16 cellular contexts compared by ENCODE assay signal in genomic region chr5:55446690-55447351, GRCh38.
"Had no signal": no experiment of that assay in that cellular context is flagged by ENCODE, and none has a peak within 500 bp of the region (broad histone marks: within the 10 kb centered on the region; RNA-seq: fewer than 3 reads in every experiment).

No MANE protein-coding gene starts in this region.

- H3K27me3 ChIP-seq: left lung, suprapubic skin had no signal

- H3K36me3 ChIP-seq: left lung, suprapubic skin had no signal

- ATAC-seq: activated T-helper 17 cell treated with anti-CD3 and anti-CD28 coated beads, Interleukin-2, amount 50 U/mL, for 72 hours; effector memory CD8-positive, alpha-beta T cell; left lung; T-helper 17 cell had no signal

- H3K9me3 ChIP-seq: left lung, suprapubic skin had no signal

- H3K27me3 Mint-ChIP-seq: activated CD4-positive, alpha-beta T cell treated with anti-CD3 and anti-CD28 coated beads, Interleukin-2, amount 10 ng/mL, durations not matched to agents 7 days and 5 days; activated naive CD4-positive, alpha-beta T cell treated with anti-CD3 and anti-CD28 coated beads, Interleukin-2, amount 10 ng/mL, durations not matched to agents 7 days and 5 days; activated T-helper 17 cell treated with anti-CD3 and anti-CD28 coated beads, Interleukin-2, amount 50 U/mL, for 72 hours; effector memory CD8-positive, alpha-beta T cell; T-helper 17 cell had no signal

- DNase-seq: activated CD4-positive, alpha-beta T cell treated with anti-CD3 and anti-CD28 coated beads, Interleukin-2, amount 10 ng/mL, durations not matched to agents 7 days and 5 days; activated CD4-positive, CD25-positive, alpha-beta regulatory T cell; activated CD8-positive, alpha-beta memory T cell treated with anti-CD3 and anti-CD28 coated beads for 24 hours; activated naive CD4-positive, alpha-beta T cell treated with anti-CD3 and anti-CD28 coated beads, Interleukin-2, amount 10 ng/mL, durations not matched to agents 7 days and 5 days; activated T-cell treated with anti-CD3 and anti-CD28 coated beads for 4 hours; central memory CD4-positive, alpha-beta T cell; effector memory CD8-positive, alpha-beta T cell; glutamatergic neuron; islet precursor cell; left lung; mesenchymal stem cell; stimulated activated naive CD4-positive, alpha-beta T cell; T-helper 17 cell had no signal

- H3K9me3 Mint-ChIP-seq: activated CD4-positive, alpha-beta T cell treated with anti-CD3 and anti-CD28 coated beads, Interleukin-2, amount 10 ng/mL, durations not matched to agents 7 days and 5 days; activated naive CD4-positive, alpha-beta T cell treated with anti-CD3 and anti-CD28 coated beads, Interleukin-2, amount 10 ng/mL, durations not matched to agents 7 days and 5 days; activated T-helper 17 cell treated with anti-CD3 and anti-CD28 coated beads, Interleukin-2, amount 50 U/mL, for 72 hours; dendritic cell treated with granulocyte-macrophage colony-stimulating factor and Interleukin-4, amounts not matched to agents 40 ng/mL and 50 ng/mL, for 4 days; effector memory CD8-positive, alpha-beta T cell had no signal

- H3K4me3 Mint-ChIP-seq: activated CD4-positive, alpha-beta T cell treated with anti-CD3 and anti-CD28 coated beads, Interleukin-2, amount 10 ng/mL, durations not matched to agents 7 days and 5 days; activated naive CD4-positive, alpha-beta T cell treated with anti-CD3 and anti-CD28 coated beads, Interleukin-2, amount 10 ng/mL, durations not matched to agents 7 days and 5 days; activated T-helper 17 cell treated with anti-CD3 and anti-CD28 coated beads, Interleukin-2, amount 50 U/mL, for 72 hours; dendritic cell treated with granulocyte-macrophage colony-stimulating factor and Interleukin-4, amounts not matched to agents 40 ng/mL and 50 ng/mL, for 4 days; effector memory CD8-positive, alpha-beta T cell; T-helper 17 cell had no signal

- H3K4me3 ChIP-seq: left lung, suprapubic skin had no signal

- H3K27ac ChIP-seq: left lung, suprapubic skin had no signal

- H3K4me1 ChIP-seq: left lung had no signal

- H3K27ac Mint-ChIP-seq: activated CD4-positive, alpha-beta T cell treated with anti-CD3 and anti-CD28 coated beads, Interleukin-2, amount 10 ng/mL, durations not matched to agents 7 days and 5 days; activated T-helper 17 cell treated with anti-CD3 and anti-CD28 coated beads, Interleukin-2, amount 50 U/mL, for 72 hours; dendritic cell treated with granulocyte-macrophage colony-stimulating factor and Interleukin-4, amounts not matched to agents 40 ng/mL and 50 ng/mL, for 4 days; effector memory CD8-positive, alpha-beta T cell; T-helper 17 cell had no signal
